17 cellular contexts compared by ENCODE assay signal in the genomic region with DNA sequence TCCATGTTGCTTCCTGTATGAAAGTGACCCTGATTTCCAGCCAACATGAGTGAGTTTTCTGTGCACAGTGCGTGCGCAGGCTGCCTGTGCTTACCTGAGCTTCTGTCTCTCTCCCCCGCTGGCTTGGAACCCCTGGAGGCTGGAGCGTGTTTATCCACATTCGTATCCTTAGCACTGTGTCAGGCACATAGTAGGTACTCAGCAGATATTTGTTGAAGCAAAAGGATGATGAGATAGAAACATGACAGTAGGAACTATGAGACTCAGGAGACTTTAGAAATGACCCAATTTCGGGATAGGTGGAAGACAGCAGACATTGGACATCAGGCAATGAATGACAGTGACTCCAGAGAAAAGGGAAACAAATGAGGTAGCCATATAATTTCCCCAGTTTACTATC. TPM values are rescaled to one million over a fixed set of nuclear protein-coding genes. Genes with fewer than 3 reads are reported as not detected.
"Had no signal": no experiment of that assay in that cellular context is flagged by ENCODE, and none has a peak within 500 bp of the region (broad histone marks: within the 10 kb centered on the region; RNA-seq: fewer than 3 reads in every experiment).

No MANE protein-coding gene starts in this region.

- ATAC-seq: activated naive CD4-positive, alpha-beta T cell treated with anti-CD3 and anti-CD28 coated beads, Interleukin-2, amount 50 U/mL, for 72 hours; left lobe of liver; natural killer cell treated with Interleukin-12 subunit alpha and Interleukin-12 subunit beta and Interleukin-15 and Interleukin-18, amount 100 ng/mL, for 72 hours; WTC11 had no signal

- H3K27me3 ChIP-seq: hepatocyte, thyroid gland, uterus had no signal

- H3K4me1 ChIP-seq: spleen, thyroid gland had no signal

- H3K4me3 Mint-ChIP-seq: activated CD4-positive, alpha-beta memory T cell treated with anti-CD3 and anti-CD28 coated beads, Interleukin-2, amount 10 ng/mL, durations not matched to agents 7 days and 5 days; natural killer cell treated with Interleukin-12 subunit alpha and Interleukin-12 subunit beta and Interleukin-15 and Interleukin-18, amount 100 ng/mL, for 72 hours; T-helper 1 cell treated with Interleukin-12 subunit alpha and Interleukin-12 subunit beta and Interleukin-4 antibody, amounts not matched to agents 30 μg/mL and 1 μg/mL, for 36 hours; WTC11 had no signal

- H3K27ac Mint-ChIP-seq: activated CD4-positive, alpha-beta memory T cell treated with anti-CD3 and anti-CD28 coated beads, Interleukin-2, amount 10 ng/mL, durations not matched to agents 7 days and 5 days; activated naive CD4-positive, alpha-beta T cell treated with anti-CD3 and anti-CD28 coated beads, Interleukin-2, amount 50 U/mL, for 72 hours; natural killer cell treated with Interleukin-12 subunit alpha and Interleukin-12 subunit beta and Interleukin-15 and Interleukin-18, amount 100 ng/mL, for 72 hours; progenitor cell of endocrine pancreas; T-helper 1 cell treated with Interleukin-12 subunit alpha and Interleukin-12 subunit beta and Interleukin-4 antibody, amounts not matched to agents 30 μg/mL and 1 μg/mL, for 36 hours; WTC11 had no signal

- DNase-seq: activated CD4-positive, alpha-beta memory T cell treated with anti-CD3 and anti-CD28 coated beads, Interleukin-2, amount 10 ng/mL, durations not matched to agents 7 days and 5 days; activated CD4-positive, alpha-beta T cell treated with anti-CD3 and anti-CD28 coated beads for 4 hours; activated effector memory CD4-positive, alpha-beta T cell treated with anti-CD3 and anti-CD28 coated beads, Interleukin-2, amount 50 U/mL, for 16 hours; activated T-cell treated with anti-CD3 and anti-CD28 coated beads, Interleukin-2, amount 50 U/mL, for 48 hours; dermis blood vessel endothelial cell; islet precursor cell; spleen; stomach; thyroid gland; uterus had no signal

- H3K27ac ChIP-seq: hepatocyte, spleen, thyroid gland, uterus had no signal

- H3K4me3 ChIP-seq: hepatocyte, spleen, stomach, thyroid gland, uterus had no signal

- H3K36me3 ChIP-seq: spleen, stomach, thyroid gland, uterus had no signal

- H3K9me3 Mint-ChIP-seq: activated CD4-positive, alpha-beta memory T cell treated with anti-CD3 and anti-CD28 coated beads, Interleukin-2, amount 10 ng/mL, durations not matched to agents 7 days and 5 days; activated naive CD4-positive, alpha-beta T cell treated with anti-CD3 and anti-CD28 coated beads, Interleukin-2, amount 50 U/mL, for 72 hours; natural killer cell treated with Interleukin-12 subunit alpha and Interleukin-12 subunit beta and Interleukin-15 and Interleukin-18, amount 100 ng/mL, for 72 hours; T-helper 1 cell treated with Interleukin-12 subunit alpha and Interleukin-12 subunit beta and Interleukin-4 antibody, amounts not matched to agents 30 μg/mL and 1 μg/mL, for 36 hours; WTC11 had no signal

- H3K36me3 Mint-ChIP-seq: activated naive CD4-positive, alpha-beta T cell treated with anti-CD3 and anti-CD28 coated beads, Interleukin-2, amount 50 U/mL, for 72 hours; natural killer cell treated with Interleukin-12 subunit alpha and Interleukin-12 subunit beta and Interleukin-15 and Interleukin-18, amount 100 ng/mL, for 72 hours; WTC11 had no signal

- H3K9me3 ChIP-seq: spleen, stomach, thyroid gland, uterus had no signal

- H3K4me2 ChIP-seq: hepatocyte had no signal

RNA-seq across cellular contexts. Expression of a gene that starts 15.2 kb away (rescaled TPM):
- total RNA-seq: activated CD4-positive, alpha-beta memory T cell treated with anti-CD3 and anti-CD28 coated beads, Interleukin-2, amount 10 ng/mL, durations not matched to agents 7 days and 5 days; natural killer cell treated with Interleukin-12 subunit alpha and Interleukin-12 subunit beta and Interleukin-15 and Interleukin-18, amount 100 ng/mL, for 72 hours had no signal
